In genomic region chr16:3579776-3580175, GRCh38 we compare ENCODE assay signal across 20 cellular contexts. TPM values are rescaled to one million over a fixed set of nuclear protein-coding genes. Genes with fewer than 3 reads are reported as not detected.
DNase-seq lines count a peak whose midpoint lies in the region; ATAC-seq and TF ChIP-seq lines count a peak whose summit lies in the region.
"Had no signal": no experiment of that assay in that cellular context is flagged by ENCODE, and none has a peak within 500 bp of the region (broad histone marks: within the 10 kb centered on the region; RNA-seq: fewer than 3 reads in every experiment).

No MANE protein-coding gene starts in this region.

- no peak for DNase-seq in CD4-positive, alpha-beta T cell
- no peak for DNase-seq in H9
- DNase-seq in activated CD8-positive, alpha-beta T cell treated with anti-CD3 and anti-CD28 coated beads for 36 hours, result no peak
- no peak for DNase-seq in naive thymus-derived CD8-positive, alpha-beta T cell
- no peak for DNase-seq in progenitor cell of endocrine pancreas (ENCODE audit: low spot score, unreplicated experiment)
- no peak for DNase-seq in NCI-H1694 (lab: John Stamatoyannopoulos, UW)
- DNase-seq: activated T-cell treated with anti-CD3 and anti-CD28 coated beads for 4 hours; colonic mucosa; head of caudate nucleus; mucosa of descending colon; NCI-H1105 treated with DMSO at 0.1 percent for 48 hours; NCI-H226; stimulated activated CD4-positive, alpha-beta T cell treated with anti-CD3 and anti-CD28 coated beads, Interleukin-12 subunit alpha, Interleukin-12 subunit beta, amount 100 ng/mL, for 4 hours had no signal

- H3K18ac ChIP-seq in H9 (ENCODE audit: insufficient read length, low read depth, low read length), result no peak overlapping the region

- no peak overlapping the region for H3K23ac ChIP-seq in H9 (ENCODE audit: insufficient read length, low read depth, low read length)

- intact Hi-C loops in CD4-positive, alpha-beta T cell (cut with DNase I, micrococcal nuclease), result loop anchor here (2.0 to 5.0 kb wide), 2 partner anchors 31 to 33 kb away; partner anchors contain the start of gene SLX4 (in 2 of the 2)
- intact Hi-C loops in activated CD8-positive, alpha-beta T cell treated with anti-CD3 and anti-CD28 coated beads for 36 hours (cut with micrococcal nuclease), result loop anchor here (10.0 kb wide), 1 partner anchor 75 kb away; the partner anchor contains the start of gene CLUAP1

- no peaks in the 10 kb centered on the region for H3K79me2 ChIP-seq in H9 (ENCODE audit: insufficient read depth, low read length)

- H4K5ac ChIP-seq in H9 (ENCODE audit: insufficient read length, low read depth, low read length), result no peak overlapping the region

- H2BK12ac ChIP-seq in H9 (ENCODE audit: insufficient read length, low read depth, low read length), result no peak overlapping the region

- no CpG with 5 or more reads among the region's 7 CpGs for WGBS in H9 (ENCODE audit: extremely low coverage, insufficient read length, low lambda C conversion rate)

- H3K36me3 Mint-ChIP-seq in CD4-positive, alpha-beta T cell (ENCODE audit: low read depth), result peaks cover 28% of the 10 kb centered on the region
- H3K36me3 Mint-ChIP-seq in H9 (ENCODE audit: insufficient read depth in 1 of 3, low read depth in 3 of 3) (peaks cover 9 to 25% (median 21%) of the 10 kb centered on the region in 3 experiments; a peak in 6 of 7 replicates), progenitor cell of endocrine pancreas (ENCODE audit: insufficient read depth) (peaks cover 2% of the 10 kb centered on the region)
- peaks cover 12% of the 10 kb centered on the region for H3K36me3 Mint-ChIP-seq in activated CD8-positive, alpha-beta T cell treated with anti-CD3 and anti-CD28 coated beads for 36 hours (ENCODE audit: low read depth)
- peaks cover 0 to 12% (median 6%) of the 10 kb centered on the region in 3 donors for H3K36me3 Mint-ChIP-seq in naive thymus-derived CD8-positive, alpha-beta T cell

- H3K27me3 Mint-ChIP-seq in CD4-positive, alpha-beta T cell, result no peaks in the 10 kb centered on the region
- no peaks in the 10 kb centered on the region for H3K27me3 Mint-ChIP-seq in H9 (ENCODE audit: low read depth)
- no peaks in the 10 kb centered on the region for H3K27me3 Mint-ChIP-seq in activated CD8-positive, alpha-beta T cell treated with anti-CD3 and anti-CD28 coated beads for 36 hours
- H3K27me3 Mint-ChIP-seq in naive thymus-derived CD8-positive, alpha-beta T cell, result no peaks in the 10 kb centered on the region
- H3K27me3 Mint-ChIP-seq in progenitor cell of endocrine pancreas, result no peaks in the 10 kb centered on the region

- CTCF ChIA-PET in CD4-positive, alpha-beta T cell (lab: Charles Lee), result no interaction called here
- CTCF ChIA-PET in activated CD8-positive, alpha-beta T cell treated with anti-CD3 and anti-CD28 coated beads for 36 hours (lab: Charles Lee), result no interaction called here

- no peak overlapping the region for H2BK5ac ChIP-seq in H9 (ENCODE audit: insufficient read length, low read length)

- no peak overlapping the region for H3K27ac ChIP-seq in CD4-positive, alpha-beta T cell (ENCODE audit: low read depth, low read length)
- no peak overlapping the region for H3K27ac ChIP-seq in H9 (ENCODE audit: insufficient read length, low read depth, low read length)
- H3K27ac ChIP-seq: ascending aorta, colonic mucosa, prostate gland, SJSA1, VCaP had no signal

- H3K4me2 ChIP-seq in H9 (ENCODE audit: insufficient read depth, insufficient read length, low read length), result no peak overlapping the region

- POLR2A ChIA-PET in CD4-positive, alpha-beta T cell (lab: Charles Lee), result interaction anchor here (1.1 to 1.4 kb wide), 2 partner anchors 32 to 445 kb away, joined by 3 read pairs; partner anchors contain the start of gene ZNF213
- POLR2A ChIA-PET in activated CD8-positive, alpha-beta T cell treated with anti-CD3 and anti-CD28 coated beads for 36 hours (lab: Charles Lee), result interaction anchor here (0.9 to 1.2 kb wide), 2 partner anchors 9 to 44 kb away, joined by 3 to 4 read pairs; no protein-coding TSS in a partner anchor
- POLR2A ChIA-PET in naive thymus-derived CD8-positive, alpha-beta T cell (lab: Charles Lee), result interaction anchor here (0.5 kb wide), 1 partner anchor 123 kb away, joined by 3 read pairs; no protein-coding TSS in a partner anchor

- no peaks in the 10 kb centered on the region for H3K79me1 ChIP-seq in H9 (ENCODE audit: insufficient read depth, low read depth, low read length, poor library complexity, severe bottlenecking)

- H3K27me3 ChIP-seq in CD4-positive, alpha-beta T cell (ENCODE audit: control insufficient read depth, insufficient read depth, low read length), result no peaks in the 10 kb centered on the region
- no peaks in the 10 kb centered on the region for H3K27me3 ChIP-seq in H9 (ENCODE audit: insufficient read depth, low read length)
- H3K27me3 ChIP-seq: ascending aorta, colonic mucosa, SJSA1 had no signal

- no peaks in the 10 kb centered on the region for H3K9me3 Mint-ChIP-seq in CD4-positive, alpha-beta T cell
- H3K9me3 Mint-ChIP-seq in H9 (no peaks in the 10 kb centered on the region), progenitor cell of endocrine pancreas (ENCODE audit: low read depth) (no peaks in the 10 kb centered on the region)
- H3K9me3 Mint-ChIP-seq in activated CD8-positive, alpha-beta T cell treated with anti-CD3 and anti-CD28 coated beads for 36 hours, result no peaks in the 10 kb centered on the region
- H3K9me3 Mint-ChIP-seq in naive thymus-derived CD8-positive, alpha-beta T cell, result no peaks in the 10 kb centered on the region

- H4K20me1 ChIP-seq in H9 (ENCODE audit: control insufficient read depth, insufficient read depth, insufficient read length), result no peaks in the 10 kb centered on the region

- peaks cover 53% of the 10 kb centered on the region for H3K4me1 Mint-ChIP-seq in CD4-positive, alpha-beta T cell (ENCODE audit: low read depth)
- H3K4me1 Mint-ChIP-seq in H9, result peaks cover 10 to 25% of the 10 kb centered on the region in 2 experiments; a peak in 3 of 4 replicates
- peaks cover 35% of the 10 kb centered on the region for H3K4me1 Mint-ChIP-seq in activated CD8-positive, alpha-beta T cell treated with anti-CD3 and anti-CD28 coated beads for 36 hours (ENCODE audit: low read depth)
- H3K4me1 Mint-ChIP-seq in naive thymus-derived CD8-positive, alpha-beta T cell, result peaks cover 26 to 59% (median 53%) of the 10 kb centered on the region in 4 donors
- H3K4me1 Mint-ChIP-seq in progenitor cell of endocrine pancreas (ENCODE audit: low read depth), result no peaks in the 10 kb centered on the region

- H3K56ac ChIP-seq in H9 (ENCODE audit: insufficient read length, low read depth, low read length), result no peak overlapping the region

- H2AK5ac ChIP-seq in H9 (ENCODE audit: insufficient read length, low read length), result no peak overlapping the region

- H2BK20ac ChIP-seq in H9 (ENCODE audit: low read depth, low read length, poor library complexity, severe bottlenecking), result no peak overlapping the region

- H3K27ac Mint-ChIP-seq in CD4-positive, alpha-beta T cell, result peak overlapping the region; percentile 95
- peak overlapping the region in 2 of 3 experiments; percentile 64 to 91; a peak in 4 of 7 replicates for H3K27ac Mint-ChIP-seq in H9
- peak overlapping the region; percentile 74 for H3K27ac Mint-ChIP-seq in activated CD8-positive, alpha-beta T cell treated with anti-CD3 and anti-CD28 coated beads for 36 hours
- peak overlapping the region in 9 of 10 donors; percentile 66 to 97 (median 82) for H3K27ac Mint-ChIP-seq in naive thymus-derived CD8-positive, alpha-beta T cell
- H3K27ac Mint-ChIP-seq in progenitor cell of endocrine pancreas, result no peak overlapping the region

- TF ChIP-seq CTCF in CD4-positive, alpha-beta T cell (IDR thresholded peaks at IDR 0.05), result no peak
- TF ChIP-seq CTCF in H9 (conservative IDR thresholded peaks at IDR 0.05), result no peak
- no peak for TF ChIP-seq CTCF in activated CD8-positive, alpha-beta T cell treated with anti-CD3 and anti-CD28 coated beads for 36 hours (IDR thresholded peaks at IDR 0.05)
- TF ChIP-seq CTCF in progenitor cell of endocrine pancreas (IDR thresholded peaks at IDR 0.05; ENCODE audit: unreplicated experiment), result no peak

- no peak overlapping the region for H4K91ac ChIP-seq in H9 (ENCODE audit: insufficient read length, low read depth, low read length)

- no peak overlapping the region; the same call in 1 of the 2 replicates for H3K14ac ChIP-seq in H9 (ENCODE audit: insufficient read depth, low read length)

- peak overlapping the region; percentile 80 for H3K4me3 Mint-ChIP-seq in CD4-positive, alpha-beta T cell
- H3K4me3 Mint-ChIP-seq in H9 (no peak overlapping the region), progenitor cell of endocrine pancreas (ENCODE audit: low read depth) (no peak overlapping the region)
- no peak overlapping the region for H3K4me3 Mint-ChIP-seq in activated CD8-positive, alpha-beta T cell treated with anti-CD3 and anti-CD28 coated beads for 36 hours
- H3K4me3 Mint-ChIP-seq in naive thymus-derived CD8-positive, alpha-beta T cell, result peak overlapping the region; percentile 12 to 100 (median 68)

- H3K23me2 ChIP-seq in H9 (ENCODE audit: insufficient read length, low read depth, low read length, poor library complexity, severe bottlenecking), result no peaks in the 10 kb centered on the region

- no peak overlapping the region for H3T11ph ChIP-seq in H9 (ENCODE audit: low read length)

- no peaks in the 10 kb centered on the region for H3K4me1 ChIP-seq in H9 (ENCODE audit: insufficient read depth, low read length)
- H3K4me1 ChIP-seq: ascending aorta, colonic mucosa, prostate gland, SJSA1 had no signal

- no peaks in the 10 kb centered on the region for H3K9me3 ChIP-seq in CD4-positive, alpha-beta T cell (ENCODE audit: control insufficient read depth, low read length)
- H3K9me3 ChIP-seq in H9 (ENCODE audit: control insufficient read depth, low read depth, low read length), result no peaks in the 10 kb centered on the region
- H3K9me3 ChIP-seq: ascending aorta, colonic mucosa, mucosa of descending colon, prostate gland, SJSA1 had no signal

- no peak overlapping the region for H2BK120ac ChIP-seq in H9 (ENCODE audit: low read depth, low read length, poor library complexity, severe bottlenecking)

- H2BK15ac ChIP-seq in H9 (ENCODE audit: low read depth, low read length), result no peak overlapping the region

- H2AFZ ChIP-seq in H9 (ENCODE audit: low read length), result no peak overlapping the region

- H3K9ac ChIP-seq in H9 (ENCODE audit: extremely low read depth, insufficient read length, low read length), result no peak overlapping the region

- H4K8ac ChIP-seq in H9 (replicated peaks; ENCODE audit: insufficient read length, low read depth, low read length), result no peak overlapping the region

- H3K4ac ChIP-seq in H9 (ENCODE audit: low read depth, low read length), result no peak overlapping the region

- ATAC-seq in CD4-positive, alpha-beta T cell (ENCODE audit: poor library complexity), result no peak
- no peak for ATAC-seq in activated CD8-positive, alpha-beta T cell treated with anti-CD3 and anti-CD28 coated beads for 36 hours
- no peak for ATAC-seq in naive thymus-derived CD8-positive, alpha-beta T cell
- ATAC-seq in GM18517 (IDR thresholded peaks at IDR 0.05; ENCODE audit: unreplicated experiment), result no peak

RNA-seq across cellular contexts. Expression of gene NLRC3, which starts 2.6 kb away (rescaled TPM):
- total RNA-seq in CD4-positive, alpha-beta T cell, result 10 to 100 TPM; 50.4 to 51.5 TPM
- 0.44 TPM in 2 replicates for total RNA-seq in H9 (2021)
- total RNA-seq in activated CD8-positive, alpha-beta T cell treated with anti-CD3 and anti-CD28 coated beads for 36 hours, result 10 to 100 TPM; 17.9 to 19.8 TPM
- total RNA-seq in naive thymus-derived CD8-positive, alpha-beta T cell, result 10 to 100 TPM; 93.5 to 99.9 TPM
- 10 to 100 TPM; 17.1 to 31.9 (median 19.7) TPM for polyA plus RNA-seq in naive thymus-derived CD8-positive, alpha-beta T cell
- total RNA-seq in progenitor cell of endocrine pancreas, result 0.14 and 0.38 TPM in 2 replicates
- total RNA-seq: SJSA1 had no signal
- polyA plus RNA-seq: BJ, keratinocyte had no signal

RNA-seq across cellular contexts. Expression of gene SLX4, which starts 31.6 kb away (rescaled TPM):
- 1 to 10 TPM; 5.1 to 5.2 TPM for total RNA-seq in CD4-positive, alpha-beta T cell
- total RNA-seq in H9 (2021) (9.9 and 10.0 TPM in 2 replicates), progenitor cell of endocrine pancreas (13.8 and 14.0 TPM in 2 replicates)
- total RNA-seq in activated CD8-positive, alpha-beta T cell treated with anti-CD3 and anti-CD28 coated beads for 36 hours, result 10 to 100 TPM in 1 of 2 experiments, 1 to 10 TPM in 1; 9.8 to 10.1 TPM
- total RNA-seq in naive thymus-derived CD8-positive, alpha-beta T cell, result 1 to 10 TPM; 7.8 to 8.6 TPM
- 1 to 10 TPM in 1 of 3 donors, under 1 TPM in 2; 0.32 to 1.2 (median 0.43) TPM for polyA plus RNA-seq in naive thymus-derived CD8-positive, alpha-beta T cell

Comparison
In these comparisons a context has a peak if more than half of its experiments do, and no peak if none do; other contexts are left out.
1. H3K4me3 Mint-ChIP-seq: peak in CD4-positive, alpha-beta T cell (single experiment) and naive thymus-derived CD8-positive, alpha-beta T cell (10 of 10); none in H9 (0 of 2), activated CD8-positive, alpha-beta T cell treated with anti-CD3 and anti-CD28 coated beads for 36 hours (single experiment) and progenitor cell of endocrine pancreas (single experiment).
2. RNA of gene NLRC3, which starts 2.6 kb away (total RNA-seq): 93.5 to 99.9 TPM in naive thymus-derived CD8-positive, alpha-beta T cell, 50.4 to 51.5 TPM in CD4-positive, alpha-beta T cell and 17.9 to 19.8 TPM in activated CD8-positive, alpha-beta T cell treated with anti-CD3 and anti-CD28 coated beads for 36 hours; 0.44 TPM in H9 and 0.14 to 0.38 TPM in progenitor cell of endocrine pancreas; every median in the first group is over 10 times any median in the second.